ENCODE assay signal across 23 cellular contexts in the genomic region with DNA sequence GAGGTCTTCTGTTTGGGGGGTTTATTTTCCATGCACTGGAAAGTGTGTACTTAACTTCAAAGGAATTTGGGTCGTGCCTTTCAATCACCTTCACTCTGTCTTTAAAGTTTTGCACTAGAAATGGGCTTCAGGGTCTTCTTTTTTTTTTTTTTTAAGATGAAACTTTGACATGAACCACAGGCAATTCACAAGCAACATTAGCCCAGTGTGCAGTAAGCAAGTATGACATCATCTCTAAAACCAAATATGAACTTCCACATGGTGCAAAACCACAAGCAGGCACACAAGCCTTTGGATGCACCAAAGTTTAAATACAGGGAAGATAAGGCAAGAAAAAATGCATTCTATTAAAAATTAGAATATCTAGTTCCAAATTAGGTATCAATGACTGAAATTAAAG.
DNase-seq lines count a peak whose midpoint lies in the region; ATAC-seq, FAIRE-seq and TF ChIP-seq lines count a peak whose summit lies in the region.
"Had no signal": no experiment of that assay in that cellular context is flagged by ENCODE, and none has a peak within 500 bp of the region (broad histone marks: within the 10 kb centered on the region; RNA-seq: fewer than 3 reads in every experiment).

No MANE protein-coding gene starts in this region.

- ATAC-seq in left lung (peak; percentile 58), psoas muscle (no peak)
- ATAC-seq: Panc1 had no signal

- no peaks in the 10 kb centered on the region for H3K27me3 Mint-ChIP-seq in activated T-helper 1 cell treated with anti-CD3 and anti-CD28 coated beads, Interleukin-12 subunit alpha, Interleukin-12 subunit beta, Interleukin-2, Interleukin-4 antibody, amounts not matched to agents 30 ng/mL and 10 ng/mL and 1 ng/mL, durations not matched to agents 14 hours and 24 hours and 36 hours (ENCODE audit: insufficient read depth)
- H3K27me3 Mint-ChIP-seq: activated B cell treated with CpG ODN at 0.5 μM for 24 hours; activated CD4-positive, alpha-beta memory T cell treated with anti-CD3 and anti-CD28 coated beads, Interleukin-2, amount 10 ng/mL, durations not matched to agents 7 days and 5 days; brain; CD4-positive, alpha-beta memory T cell had no signal

- no peaks in the 10 kb centered on the region for H3K9me3 Mint-ChIP-seq in activated T-helper 1 cell treated with anti-CD3 and anti-CD28 coated beads, Interleukin-12 subunit alpha, Interleukin-12 subunit beta, Interleukin-2, Interleukin-4 antibody, amounts not matched to agents 30 ng/mL and 10 ng/mL and 1 ng/mL, durations not matched to agents 14 hours and 24 hours and 36 hours
- H3K9me3 Mint-ChIP-seq: activated CD4-positive, alpha-beta memory T cell treated with anti-CD3 and anti-CD28 coated beads, Interleukin-2, amount 10 ng/mL, durations not matched to agents 7 days and 5 days; activated naive CD4-positive, alpha-beta T cell treated with anti-CD3 and anti-CD28 coated beads for 36 hours; brain had no signal

- H3K4me1 ChIP-seq in left lung = peaks cover 0 to 7% of the 10 kb centered on the region in 2 donors
- H3K4me1 ChIP-seq in psoas muscle = no peaks in the 10 kb centered on the region
- H3K4me1 ChIP-seq: SJSA1, suprapubic skin had no signal

- H3K36me3 ChIP-seq in bronchial epithelial cell (ENCODE audit: control insufficient read depth, insufficient read depth, low read length) (no peaks in the 10 kb centered on the region), left lung (no peaks in the 10 kb centered on the region), psoas muscle (ENCODE audit: insufficient read depth in 1 of 2, low read depth in 1 of 2) (no peaks in the 10 kb centered on the region)
- H3K36me3 ChIP-seq: SJSA1, suprapubic skin had no signal

- 54 to 75% (median 57%) methylated on average over 1 of the region's 1 CpG for WGBS in psoas muscle, 3 donors

- DNase-seq in AG20443 (ENCODE audit: low spot score) (peak; percentile 59), LHCN-M2 (ENCODE audit: low read depth) (peak; percentile 55), bronchial epithelial cell (ENCODE audit: low read depth) (peak; percentile 23), left lung (no peak), psoas muscle (no peak), D341Med (ENCODE audit: low spot score) (no peak), T-helper 9 cell (no peak)
- no peak for DNase-seq in activated T-helper 1 cell treated with anti-CD3 and anti-CD28 coated beads, Interleukin-12 subunit alpha, Interleukin-12 subunit beta, Interleukin-2, Interleukin-4 antibody, amounts not matched to agents 30 ng/mL and 10 ng/mL and 1 ng/mL, durations not matched to agents 14 hours and 24 hours and 36 hours (ENCODE audit: low spot score)
- DNase-seq: ACHN; activated B cell treated with CpG ODN at 0.5 μM for 24 hours; activated CD4-positive, alpha-beta memory T cell treated with anti-CD3 and anti-CD28 coated beads, Interleukin-2, amount 10 ng/mL, durations not matched to agents 7 days and 5 days; activated naive CD4-positive, alpha-beta T cell treated with anti-CD3 and anti-CD28 coated beads for 36 hours; CD4-positive, alpha-beta memory T cell; cortex of kidney; Kasumi-1; NCI-H1694; T-helper 2 cell had no signal

- FAIRE-seq in bronchial epithelial cell (lab: Jason Lieb, UNC) = no peak
- FAIRE-seq: GM18507, HTR-8/SVneo had no signal

- TF ChIP-seq CTCF in bronchial epithelial cell (IDR thresholded peaks at IDR 0.05; ENCODE audit: insufficient read depth, low read length, severe bottlenecking) (no peak), left lung (IDR thresholded peaks at IDR 0.05) (no peak), psoas muscle (IDR thresholded peaks at IDR 0.05) (no peak)

- no peak overlapping the region for H3K27ac Mint-ChIP-seq in activated T-helper 1 cell treated with anti-CD3 and anti-CD28 coated beads, Interleukin-12 subunit alpha, Interleukin-12 subunit beta, Interleukin-2, Interleukin-4 antibody, amounts not matched to agents 30 ng/mL and 10 ng/mL and 1 ng/mL, durations not matched to agents 14 hours and 24 hours and 36 hours
- H3K27ac Mint-ChIP-seq: activated B cell treated with CpG ODN at 0.5 μM for 24 hours; activated CD4-positive, alpha-beta memory T cell treated with anti-CD3 and anti-CD28 coated beads, Interleukin-2, amount 10 ng/mL, durations not matched to agents 7 days and 5 days; activated naive CD4-positive, alpha-beta T cell treated with anti-CD3 and anti-CD28 coated beads for 36 hours; CD4-positive, alpha-beta memory T cell had no signal

- H3K4me1 Mint-ChIP-seq in activated T-helper 1 cell treated with anti-CD3 and anti-CD28 coated beads, Interleukin-12 subunit alpha, Interleukin-12 subunit beta, Interleukin-2, Interleukin-4 antibody, amounts not matched to agents 30 ng/mL and 10 ng/mL and 1 ng/mL, durations not matched to agents 14 hours and 24 hours and 36 hours (ENCODE audit: low read depth) = no peaks in the 10 kb centered on the region
- H3K4me1 Mint-ChIP-seq: activated B cell treated with CpG ODN at 0.5 μM for 24 hours; activated CD4-positive, alpha-beta memory T cell treated with anti-CD3 and anti-CD28 coated beads, Interleukin-2, amount 10 ng/mL, durations not matched to agents 7 days and 5 days; CD4-positive, alpha-beta memory T cell had no signal

- H3K4me3 ChIP-seq in bronchial epithelial cell (ENCODE audit: low read depth, low read length) = no peak overlapping the region
- H3K4me3 ChIP-seq in left lung = no peak overlapping the region
- no peak overlapping the region for H3K4me3 ChIP-seq in psoas muscle
- H3K4me3 ChIP-seq: SJSA1, suprapubic skin had no signal

- no peaks in the 10 kb centered on the region for H3K36me3 Mint-ChIP-seq in activated T-helper 1 cell treated with anti-CD3 and anti-CD28 coated beads, Interleukin-12 subunit alpha, Interleukin-12 subunit beta, Interleukin-2, Interleukin-4 antibody, amounts not matched to agents 30 ng/mL and 10 ng/mL and 1 ng/mL, durations not matched to agents 14 hours and 24 hours and 36 hours (ENCODE audit: low read depth)
- H3K36me3 Mint-ChIP-seq: brain; CD4-positive, alpha-beta memory T cell had no signal

- intact Hi-C loops in left lung (cut with DNase I) = no loop called here
- intact Hi-C loops in activated T-helper 1 cell treated with anti-CD3 and anti-CD28 coated beads, Interleukin-12 subunit alpha, Interleukin-12 subunit beta, Interleukin-2, Interleukin-4 antibody, amounts not matched to agents 30 ng/mL and 10 ng/mL and 1 ng/mL, durations not matched to agents 14 hours and 24 hours and 36 hours (cut with micrococcal nuclease) = no loop called here
- intact Hi-C loops in psoas muscle (cut with DNase I) = no loop called here

- H3K27me3 ChIP-seq in bronchial epithelial cell (ENCODE audit: control insufficient read depth, insufficient read depth, low read length) (no peaks in the 10 kb centered on the region), left lung (no peaks in the 10 kb centered on the region), psoas muscle (ENCODE audit: insufficient read depth in 3 of 3, low read length in 2 of 3) (peaks cover 0 to 3% (median 0%) of the 10 kb centered on the region in 3 donors)
- H3K27me3 ChIP-seq: SJSA1, suprapubic skin had no signal

- H3K9me3 ChIP-seq in left lung = no peaks in the 10 kb centered on the region
- H3K9me3 ChIP-seq in psoas muscle = no peaks in the 10 kb centered on the region
- H3K9me3 ChIP-seq: SJSA1, suprapubic skin had no signal

- H3K27ac ChIP-seq in left lung (no peak overlapping the region), psoas muscle (no peak overlapping the region)
- H3K27ac ChIP-seq: SJSA1, suprapubic skin had no signal

- H3K4me3 Mint-ChIP-seq in activated T-helper 1 cell treated with anti-CD3 and anti-CD28 coated beads, Interleukin-12 subunit alpha, Interleukin-12 subunit beta, Interleukin-2, Interleukin-4 antibody, amounts not matched to agents 30 ng/mL and 10 ng/mL and 1 ng/mL, durations not matched to agents 14 hours and 24 hours and 36 hours = no peak overlapping the region
- H3K4me3 Mint-ChIP-seq: activated B cell treated with CpG ODN at 0.5 μM for 24 hours; activated CD4-positive, alpha-beta memory T cell treated with anti-CD3 and anti-CD28 coated beads, Interleukin-2, amount 10 ng/mL, durations not matched to agents 7 days and 5 days; activated naive CD4-positive, alpha-beta T cell treated with anti-CD3 and anti-CD28 coated beads for 36 hours; brain; CD4-positive, alpha-beta memory T cell had no signal

Comparison
In these comparisons a context has a peak if more than half of its experiments do, and no peak if none do; other contexts are left out.
1. DNase-seq: peak in AG20443 (single experiment), LHCN-M2 (single experiment) and bronchial epithelial cell (single experiment); none in left lung (0 of 2), activated T-helper 1 cell treated with anti-CD3 and anti-CD28 coated beads, Interleukin-12 subunit alpha, Interleukin-12 subunit beta, Interleukin-2, Interleukin-4 antibody, amounts not matched to agents 30 ng/mL and 10 ng/mL and 1 ng/mL, durations not matched to agents 14 hours and 24 hours and 36 hours (single experiment), psoas muscle (0 of 2), D341Med (single experiment) and T-helper 9 cell (single experiment).